ENCODE assay signal across 8 cellular contexts in genomic region chr10:68348265-68348741, GRCh38. TPM values are rescaled to one million over a fixed set of nuclear protein-coding genes. Genes with fewer than 3 reads are reported as not detected.
DNase-seq lines count a peak whose midpoint lies in the region; ATAC-seq and TF ChIP-seq lines count a peak whose summit lies in the region.

No MANE protein-coding gene starts in this region.

- TF ChIP-seq POLR2A in Peyer's patch (IDR thresholded peaks at IDR 0.05) = no peak

- ATAC-seq in GM18867 (IDR thresholded peaks at IDR 0.05; ENCODE audit: unreplicated experiment) = no peak

- no peaks in the 10 kb centered on the region for H3K4me1 ChIP-seq in Peyer's patch
- no peaks in the 10 kb centered on the region for H3K4me1 ChIP-seq in left ventricle myocardium inferior

- H3K4me3 ChIP-seq in HFF-Myc (replicated peaks; ENCODE audit: low read depth, low read length) (no peak overlapping the region), Peyer's patch (no peak overlapping the region), left ventricle myocardium inferior (no peak overlapping the region)

- intact Hi-C loops in left ventricle myocardium inferior (cut with micrococcal nuclease) = no loop called here

- no peaks in the 10 kb centered on the region for H3K9me3 ChIP-seq in Peyer's patch
- H3K9me3 ChIP-seq in left ventricle myocardium inferior (replicated peaks) = no peaks in the 10 kb centered on the region

- DNase-seq in DMS 273 (lab: John Stamatoyannopoulos, UW; ENCODE audit: unreplicated experiment) (peak; percentile 64), DMS 273 treated with DMSO at 0.1 percent for 48 hours (lab: John Stamatoyannopoulos, UW) (no peak), HFF-Myc (ENCODE audit: extremely low read depth, low read depth) (no peak), Peyer's patch (peak in 1 of 3 donors; percentile 73), left ventricle myocardium inferior (no peak)
- peak; percentile 44 for DNase-seq in activated naive CD4-positive, alpha-beta T cell treated with Interleukin-2 at 50 U/mL for 16 hours
- peak; percentile 13 to 50 (median 17) for DNase-seq in stimulated activated CD4-positive, alpha-beta T cell treated with anti-CD3 and anti-CD28 coated beads, Interleukin-12 subunit alpha, Interleukin-12 subunit beta, amount 100 ng/mL, for 48 hours (ENCODE audit: low read depth in 2 of 3, low spot score in 1 of 3)

- H3K27me3 ChIP-seq in Peyer's patch = no peaks in the 10 kb centered on the region
- no peaks in the 10 kb centered on the region for H3K27me3 ChIP-seq in left ventricle myocardium inferior (ENCODE audit: low read depth)

- peaks cover 0 to 75% (median 0%) of the 10 kb centered on the region in 3 donors for H3K36me3 ChIP-seq in Peyer's patch
- peaks cover 76% of the 10 kb centered on the region for H3K36me3 ChIP-seq in left ventricle myocardium inferior

- no peak overlapping the region for H3K27ac ChIP-seq in Peyer's patch
- no peak overlapping the region for H3K27ac ChIP-seq in left ventricle myocardium inferior (replicated peaks)

- TF ChIP-seq CTCF in HFF-Myc (IDR thresholded peaks at IDR 0.05; ENCODE audit: low read depth, low read length, missing control alignments) (peak; percentile 85), Peyer's patch (IDR thresholded peaks at IDR 0.05) (peak; percentile 13 to 69 (median 63)), left ventricle myocardium inferior (IDR thresholded peaks at IDR 0.05; ENCODE audit: borderline replicate concordance) (peak; percentile 68)

RNA-seq across cellular contexts. Expression of gene PBLD, which starts 15.6 kb away (rescaled TPM):
- total RNA-seq in Peyer's patch (100 to 1,000 TPM in 3 of 4 donors, 10 to 100 TPM in 1; 30.5 to 241 (median 182) TPM), left ventricle myocardium inferior (5.1 TPM)

RNA-seq across cellular contexts. Expression of gene HNRNPH3, which starts 16.4 kb away (rescaled TPM):
- total RNA-seq in Peyer's patch = 10 to 100 TPM; 37.7 to 75.1 (median 52.1) TPM
- 138 TPM for total RNA-seq in left ventricle myocardium inferior

RNA-seq across cellular contexts. Expression of gene RUFY2, which starts 58.8 kb away (rescaled TPM):
- total RNA-seq in Peyer's patch (10 to 100 TPM; 18.0 to 53.6 (median 29.0) TPM), left ventricle myocardium inferior (9.9 TPM)

Comparison
In these comparisons a context has a peak if more than half of its experiments do, and no peak if none do; other contexts are left out.
1. DNase-seq: peak in DMS 273 (single experiment), activated naive CD4-positive, alpha-beta T cell treated with Interleukin-2 at 50 U/mL for 16 hours (single experiment) and stimulated activated CD4-positive, alpha-beta T cell treated with anti-CD3 and anti-CD28 coated beads, Interleukin-12 subunit alpha, Interleukin-12 subunit beta, amount 100 ng/mL, for 48 hours (3 of 3); none in DMS 273 treated with DMSO at 0.1 percent for 48 hours (single experiment), HFF-Myc (single experiment) and left ventricle myocardium inferior (single experiment).
2. Peak in every context shown above with its lines, with median percentiles within 50 percentile points of each other: CTCF ChIP-seq.